In the genomic region with DNA sequence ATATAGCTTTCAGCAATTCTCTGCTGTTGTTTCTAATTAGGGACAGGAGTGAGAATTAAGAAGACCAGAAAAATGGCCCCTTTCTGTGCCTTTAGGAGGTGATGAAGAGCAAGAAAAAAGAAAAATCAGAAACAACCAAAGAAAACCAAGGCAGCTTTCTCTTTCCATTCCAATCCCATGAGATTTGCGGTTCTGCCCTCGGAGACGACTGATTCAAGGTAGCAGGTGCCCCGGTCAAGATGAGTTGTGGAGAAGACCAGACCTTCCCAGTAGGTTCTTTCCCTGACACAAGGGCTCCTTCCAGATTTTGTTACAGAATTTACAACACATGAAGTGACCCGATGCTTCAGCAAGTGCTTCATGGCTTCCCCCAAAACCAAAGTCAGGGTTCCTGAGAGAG, we compare ENCODE assay signal across 12 cellular contexts. TPM values are rescaled to one million over a fixed set of nuclear protein-coding genes. Genes with fewer than 3 reads are reported as not detected.
DNase-seq lines count a peak whose midpoint lies in the region; ATAC-seq, FAIRE-seq and TF ChIP-seq lines count a peak whose summit lies in the region.
"Had no signal": no experiment of that assay in that cellular context is flagged by ENCODE, and none has a peak within 500 bp of the region (broad histone marks: within the 10 kb centered on the region; RNA-seq: fewer than 3 reads in every experiment).

No MANE protein-coding gene starts in this region.

- H3K27ac Mint-ChIP-seq in immature natural killer cell, result no peak overlapping the region
- H3K27ac Mint-ChIP-seq in activated CD4-positive, alpha-beta memory T cell treated with anti-CD3 and anti-CD28 coated beads, Interleukin-2, amount 10 ng/mL, durations not matched to agents 7 days and 5 days, result no peak overlapping the region
- H3K27ac Mint-ChIP-seq: neural progenitor cell had no signal

- FAIRE-seq in GM12892 (lab: Jason Lieb, UNC), result peak; percentile 72
- FAIRE-seq in pancreas (lab: Jason Lieb, UNC), result no peak
- FAIRE-seq: K562 had no signal

- H3K4me3 ChIP-seq in pancreas, result no peak overlapping the region
- H3K4me3 ChIP-seq: K562, neural progenitor cell had no signal

- H3K36me3 Mint-ChIP-seq in immature natural killer cell, result no peaks in the 10 kb centered on the region
- no peaks in the 10 kb centered on the region for H3K36me3 Mint-ChIP-seq in activated CD4-positive, alpha-beta memory T cell treated with anti-CD3 and anti-CD28 coated beads, Interleukin-2, amount 10 ng/mL, durations not matched to agents 7 days and 5 days (ENCODE audit: low read depth)
- H3K36me3 Mint-ChIP-seq: neural progenitor cell had no signal

- H3K4me3 Mint-ChIP-seq in immature natural killer cell, result peak overlapping the region in 4 of 5 donors; percentile 5 to 74 (median 64)
- no peak overlapping the region for H3K4me3 Mint-ChIP-seq in activated CD4-positive, alpha-beta memory T cell treated with anti-CD3 and anti-CD28 coated beads, Interleukin-2, amount 10 ng/mL, durations not matched to agents 7 days and 5 days
- H3K4me3 Mint-ChIP-seq: neural progenitor cell had no signal

- peak overlapping the region in 1 of 4 donors; percentile 33 for H3K27ac ChIP-seq in pancreas
- H3K27ac ChIP-seq: neural progenitor cell had no signal

- CTCF ChIA-PET in activated CD4-positive, alpha-beta memory T cell treated with anti-CD3 and anti-CD28 coated beads, Interleukin-2, amount 10 ng/mL, durations not matched to agents 7 days and 5 days (lab: Charles Lee), result interaction anchor here (0.7 to 6.8 kb wide), 11 partner anchors 9 to 372 kb away, joined by 3 to 80 read pairs (median 20); partner anchors contain the start of genes TLR1, TLR10 and TLR6

- TF ChIP-seq POLR2A in GM12892 (IDR thresholded peaks at IDR 0.05; ENCODE audit: low read depth, low read length), result no peak

- DNase-seq in GM12892 (ENCODE audit: insufficient read length) (no peak), immature natural killer cell (no peak), posterior cingulate gyrus (no peak), pancreas (no peak), middle frontal gyrus (ENCODE audit: extremely low spot score, low spot score) (no peak)
- DNase-seq in activated CD4-positive, alpha-beta memory T cell treated with anti-CD3 and anti-CD28 coated beads, Interleukin-2, amount 10 ng/mL, durations not matched to agents 7 days and 5 days, result no peak
- DNase-seq: effector CD8-positive, alpha-beta T cell; NCI-H510A treated with DMSO at 0.1 percent for 48 hours had no signal

- H3K36me3 ChIP-seq in pancreas, result no peaks in the 10 kb centered on the region
- H3K36me3 ChIP-seq: neural progenitor cell had no signal

- POLR2A ChIA-PET in activated CD4-positive, alpha-beta memory T cell treated with anti-CD3 and anti-CD28 coated beads, Interleukin-2, amount 10 ng/mL, durations not matched to agents 7 days and 5 days (lab: Charles Lee), result interaction anchor here (1.4 to 2.4 kb wide), 2 partner anchors 45 to 95 kb away, joined by 4 to 14 read pairs; partner anchors contain the start of gene TLR6

- WGBS in pancreas, 2 donors, result 87 to 98% methylated on average over 5 of the region's 5 CpGs

- H3K4me1 ChIP-seq in pancreas, result no peaks in the 10 kb centered on the region
- H3K4me1 ChIP-seq: neural progenitor cell had no signal

- no peaks in the 10 kb centered on the region for H3K9me3 ChIP-seq in pancreas

- no peaks in the 10 kb centered on the region for H3K27me3 ChIP-seq in pancreas
- H3K27me3 ChIP-seq: neural progenitor cell had no signal

- peaks cover 0 to 3% (median 3%) of the 10 kb centered on the region in 3 donors for H3K27me3 Mint-ChIP-seq in immature natural killer cell (ENCODE audit: low read depth in 3 of 3)
- no peaks in the 10 kb centered on the region for H3K27me3 Mint-ChIP-seq in activated CD4-positive, alpha-beta memory T cell treated with anti-CD3 and anti-CD28 coated beads, Interleukin-2, amount 10 ng/mL, durations not matched to agents 7 days and 5 days

- no peaks in the 10 kb centered on the region for H3K9me3 Mint-ChIP-seq in immature natural killer cell
- no peaks in the 10 kb centered on the region for H3K9me3 Mint-ChIP-seq in activated CD4-positive, alpha-beta memory T cell treated with anti-CD3 and anti-CD28 coated beads, Interleukin-2, amount 10 ng/mL, durations not matched to agents 7 days and 5 days
- H3K9me3 Mint-ChIP-seq: neural progenitor cell had no signal

- no peak for TF ChIP-seq CTCF in pancreas (IDR thresholded peaks at IDR 0.05)

- ATAC-seq in GM21367 (IDR thresholded peaks at IDR 0.05; ENCODE audit: unreplicated experiment) (peak; percentile 17), HG03175 (IDR thresholded peaks at IDR 0.05; ENCODE audit: unreplicated experiment) (peak; percentile 23), pancreas (no peak)
- ATAC-seq: K562 had no signal

- peaks cover 10 to 13% of the 10 kb centered on the region in 2 donors for H3K4me1 Mint-ChIP-seq in immature natural killer cell
- H3K4me1 Mint-ChIP-seq in activated CD4-positive, alpha-beta memory T cell treated with anti-CD3 and anti-CD28 coated beads, Interleukin-2, amount 10 ng/mL, durations not matched to agents 7 days and 5 days, result peaks cover 21% of the 10 kb centered on the region

- intact Hi-C loops in posterior cingulate gyrus (cut with DNase I), result no loop called here
- intact Hi-C loops in pancreas (cut with DNase I), result loop anchor here in 2 of 3 donors (10.0 kb wide), 2 partner anchors 84 to 104 kb away; partner anchors contain the start of gene FAM114A1 (in 1 of the 2)

RNA-seq across cellular contexts. Expression of gene TLR10, which starts 21.9 kb away (rescaled TPM):
- polyA plus RNA-seq in GM12892 (2012; ENCODE audit: missing spikeins), result 64.3 TPM
- polyA plus RNA-seq in immature natural killer cell (1 to 10 TPM in 1 of 3 donors, under 1 TPM in 2; 0.55 to 4.5 (median 0.72) TPM), pancreas (under 1 TPM; 0.08 to 0.12 TPM)
- 1 to 10 TPM in 1 of 6 donors, under 1 TPM in 4, not detected in 1; 0.04 to 1.2 (median 0.20) TPM for total RNA-seq in pancreas
- under 1 TPM; 0.40 to 0.53 TPM for total RNA-seq in activated CD4-positive, alpha-beta memory T cell treated with anti-CD3 and anti-CD28 coated beads, Interleukin-2, amount 10 ng/mL, durations not matched to agents 7 days and 5 days

RNA-seq across cellular contexts. Expression of gene TLR1, which starts 43.7 kb away (rescaled TPM):
- polyA plus RNA-seq in GM12892 (2012; ENCODE audit: missing spikeins), result 15.9 TPM
- 10 to 100 TPM; 16.6 to 24.7 (median 20.0) TPM for polyA plus RNA-seq in immature natural killer cell
- total RNA-seq in pancreas, result 10 to 100 TPM in 2 of 6 donors, 1 to 10 TPM in 4; 3.7 to 25.3 (median 7.4) TPM
- 1 to 10 TPM; 1.3 to 1.4 TPM for polyA plus RNA-seq in pancreas
- 10 to 100 TPM; 11.7 to 12.0 TPM for total RNA-seq in activated CD4-positive, alpha-beta memory T cell treated with anti-CD3 and anti-CD28 coated beads, Interleukin-2, amount 10 ng/mL, durations not matched to agents 7 days and 5 days

Comparison
In these comparisons a context has a peak if more than half of its experiments do, and no peak if none do; other contexts are left out.
1. ATAC-seq: peak in GM21367 (single experiment) and HG03175 (single experiment); none in pancreas (0 of 4).